8 cellular contexts compared by ENCODE assay signal in the genomic region with DNA sequence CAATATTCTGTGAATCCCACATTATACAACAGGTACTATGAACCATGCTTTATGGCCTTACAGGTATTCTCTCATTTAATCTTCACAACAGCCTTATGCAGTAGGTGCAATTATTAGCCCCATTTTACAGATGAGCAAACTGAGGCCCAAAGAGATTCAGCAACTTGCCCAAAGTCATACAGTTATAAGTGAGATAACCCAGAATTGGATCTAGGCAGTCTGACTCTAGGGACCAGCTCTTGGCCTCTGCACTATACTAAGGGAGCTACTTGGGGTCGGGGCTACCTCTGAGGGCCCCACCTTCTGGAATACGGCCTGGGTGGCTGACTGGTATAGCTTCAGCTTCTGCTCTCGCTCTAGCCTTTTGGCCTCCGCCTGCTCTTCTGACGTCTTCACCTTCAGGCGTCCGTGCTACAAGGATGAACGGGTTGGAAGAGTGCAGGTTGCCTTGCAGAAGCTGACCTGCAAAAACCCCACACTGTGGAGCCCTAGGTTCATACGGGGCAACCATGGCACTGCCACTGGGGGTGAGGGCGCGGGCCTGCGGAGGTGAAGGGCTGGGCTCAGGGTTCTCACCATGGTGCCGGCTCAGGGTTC. TPM values are rescaled to one million over a fixed set of nuclear protein-coding genes. Genes with fewer than 3 reads are reported as not detected.
A peak's percentile ranks its signal among the peaks of the same experiment; 100 is the strongest.
DNase-seq lines count a peak whose midpoint lies in the region; ATAC-seq, FAIRE-seq and TF ChIP-seq lines count a peak whose summit lies in the region.

No MANE protein-coding gene starts in this region.

- peak overlapping the region; percentile 97 for H3K27ac Mint-ChIP-seq in CD4-positive, alpha-beta T cell

- no peaks in the 10 kb centered on the region for H3K9me3 Mint-ChIP-seq in CD4-positive, alpha-beta T cell

- peaks cover 40% of the 10 kb centered on the region for H3K4me1 Mint-ChIP-seq in CD4-positive, alpha-beta T cell (ENCODE audit: low read depth)

- no peak for ATAC-seq in CD4-positive, alpha-beta T cell (ENCODE audit: poor library complexity)
- no peak for ATAC-seq in activated CD4-positive, CD25-positive, alpha-beta regulatory T cell treated with anti-CD3 and anti-CD28 coated beads, Interleukin-2, amount 50 U/mL, for 24 hours
- no peak for ATAC-seq in HG03097 (IDR thresholded peaks at IDR 0.05; ENCODE audit: low FRiP score, unreplicated experiment)

- no peaks in the 10 kb centered on the region for H3K9me3 ChIP-seq in CD4-positive, alpha-beta T cell (ENCODE audit: control insufficient read depth, low read length)
- no peaks in the 10 kb centered on the region for H3K9me3 ChIP-seq in mucosa of stomach (ENCODE audit: control insufficient read depth, low read length)

- H3K9ac ChIP-seq in mucosa of stomach (ENCODE audit: low read length), result peak overlapping the region; percentile 98

- H3K27me3 Mint-ChIP-seq in CD4-positive, alpha-beta T cell, result no peaks in the 10 kb centered on the region

- peak overlapping the region; percentile 95 for H3K27ac ChIP-seq in CD4-positive, alpha-beta T cell (ENCODE audit: low read depth, low read length)

- peaks cover 46% of the 10 kb centered on the region for H3K36me3 Mint-ChIP-seq in CD4-positive, alpha-beta T cell (ENCODE audit: low read depth)

- FAIRE-seq in bronchial epithelial cell (lab: Jason Lieb, UNC), result no peak

- CTCF ChIA-PET in CD4-positive, alpha-beta T cell (lab: Charles Lee), result interaction anchor here (0.6 to 3.6 kb wide), 21 partner anchors 10 to 172 kb away, joined by 3 to 20 read pairs (median 4); a partner anchor contains a TSS

- peak overlapping the region; percentile 74 for H3K4me3 ChIP-seq in Jurkat, Clone E6-1 (ENCODE audit: low read length)
- H3K4me3 ChIP-seq in bronchial epithelial cell (ENCODE audit: low read depth, low read length) (peak overlapping the region; percentile 82), mucosa of stomach (ENCODE audit: low read length) (peak overlapping the region; percentile 52)

- H3K27me3 ChIP-seq in CD4-positive, alpha-beta T cell (ENCODE audit: control insufficient read depth, insufficient read depth, low read length), result no peaks in the 10 kb centered on the region
- H3K27me3 ChIP-seq in bronchial epithelial cell (ENCODE audit: control insufficient read depth, insufficient read depth, low read length), result no peaks in the 10 kb centered on the region
- H3K27me3 ChIP-seq in mucosa of stomach (ENCODE audit: control insufficient read depth, insufficient read depth, low read length), result no peaks in the 10 kb centered on the region

- intact Hi-C loops in CD4-positive, alpha-beta T cell (cut with DNase I, micrococcal nuclease), result loop anchor here (1.0 to 5.0 kb wide), 8 partner anchors 27 to 58 kb away; a partner anchor contains a TSS

- TF ChIP-seq CTCF in CD4-positive, alpha-beta T cell (IDR thresholded peaks at IDR 0.05), result no peak
- TF ChIP-seq CTCF in bronchial epithelial cell (IDR thresholded peaks at IDR 0.05; ENCODE audit: insufficient read depth, low read length, severe bottlenecking) (no peak), GM13977 (IDR thresholded peaks at IDR 0.05; ENCODE audit: extremely low read depth, insufficient read depth, missing control alignments) (no peak)

- POLR2A ChIA-PET in CD4-positive, alpha-beta T cell (lab: Charles Lee), result interaction anchor here (0.6 to 4.0 kb wide), 28 partner anchors 8 to 190 kb away, joined by 3 to 134 read pairs (median 6); a partner anchor contains a TSS

- H3K4me1 ChIP-seq in mucosa of stomach (ENCODE audit: control insufficient read depth, insufficient read depth, low read length), result peaks cover 18% of the 10 kb centered on the region

- H3K4me3 Mint-ChIP-seq in CD4-positive, alpha-beta T cell, result peak overlapping the region; percentile 96

- no peak for DNase-seq in CD4-positive, alpha-beta T cell
- DNase-seq in Jurkat, Clone E6-1 (ENCODE audit: low read depth, low spot score), result no peak
- DNase-seq in bronchial epithelial cell (ENCODE audit: low read depth) (no peak), GM13977 (ENCODE audit: low spot score) (no peak), NCI-H1048 (lab: John Stamatoyannopoulos, UW) (no peak)

- in situ Hi-C loops in GM13977 (cut with MboI; ENCODE audit: low pct_unique_long_range_greater_than_20kb, low sequenced_read_pairs, unreplicated experiment), result no loop called here

- H3K36me3 ChIP-seq in bronchial epithelial cell (ENCODE audit: control insufficient read depth, insufficient read depth, low read length), result peaks cover 30% of the 10 kb centered on the region
- H3K36me3 ChIP-seq in mucosa of stomach (ENCODE audit: control insufficient read depth, insufficient read depth, low read length), result no peaks in the 10 kb centered on the region

RNA-seq across cellular contexts. Expression of a gene that starts 0.8 kb away (rescaled TPM):
- total RNA-seq in CD4-positive, alpha-beta T cell, result 10 to 100 TPM; 52.3 to 55.2 TPM
- polyA plus RNA-seq in Jurkat, Clone E6-1 (2012; ENCODE audit: insufficient read depth, insufficient read length), result 69.0 TPM
- total RNA-seq in bronchial epithelial cell, result 32.6 and 58.9 TPM in 2 replicates

RNA-seq across cellular contexts. Expression of a gene that starts 7.7 kb away (rescaled TPM):
- 1 to 10 TPM; 3.5 to 3.9 TPM for total RNA-seq in CD4-positive, alpha-beta T cell
- 6.1 TPM for polyA plus RNA-seq in Jurkat, Clone E6-1 (2012; ENCODE audit: insufficient read depth, insufficient read length)
- total RNA-seq in bronchial epithelial cell, result 88.7 and 382 TPM in 2 replicates

RNA-seq across cellular contexts. Expression of a gene that starts 28.2 kb away (rescaled TPM):
- 100 to 1,000 TPM; 110 to 113 TPM for total RNA-seq in CD4-positive, alpha-beta T cell
- polyA plus RNA-seq in Jurkat, Clone E6-1 (2012; ENCODE audit: insufficient read depth, insufficient read length), result 88.6 TPM
- total RNA-seq in bronchial epithelial cell, result 48.7 and 91.9 TPM in 2 replicates

RNA-seq across cellular contexts. Expression of a gene that starts 28.9 kb away (rescaled TPM):
- 10 to 100 TPM; 21.5 to 23.5 TPM for total RNA-seq in CD4-positive, alpha-beta T cell
- polyA plus RNA-seq in Jurkat, Clone E6-1 (2012; ENCODE audit: insufficient read depth, insufficient read length), result 29.6 TPM
- 16.6 and 39.6 TPM in 2 replicates for total RNA-seq in bronchial epithelial cell

RNA-seq across cellular contexts. Expression of a gene that starts 29.0 kb away (rescaled TPM):
- 10 to 100 TPM; 25.9 to 27.5 TPM for total RNA-seq in CD4-positive, alpha-beta T cell
- 20.1 TPM for polyA plus RNA-seq in Jurkat, Clone E6-1 (2012; ENCODE audit: insufficient read depth, insufficient read length)
- total RNA-seq in bronchial epithelial cell, result 23.2 and 26.1 TPM in 2 replicates

Comparison
In these comparisons a context has a peak if more than half of its experiments do, and no peak if none do; other contexts are left out.
1. RNA of a gene that starts 7.7 kb away (total RNA-seq): 88.7 to 382 TPM in bronchial epithelial cell; 3.5 to 3.9 TPM in CD4-positive, alpha-beta T cell; every median in the first group is over 10 times any median in the second.
2. Peak in every context shown above with its lines, with median percentiles within 50 percentile points of each other: H3K4me3 ChIP-seq.